Comparison of ENCODE assay signal across 24 cellular contexts in genomic region chr14:23090254-23090636, GRCh38. TPM values are rescaled to one million over a fixed set of nuclear protein-coding genes. Genes with fewer than 3 reads are reported as not detected.
"Had no signal": no experiment of that assay in that cellular context is flagged by ENCODE, and none has a peak within 500 bp of the region (broad histone marks: within the 10 kb centered on the region; RNA-seq: fewer than 3 reads in every experiment).

No MANE protein-coding gene starts in this region.

- ATAC-seq: body of pancreas, heart right ventricle had no signal

- DNase-seq: activated B cell treated with CpG ODN at 0.5 μM for 24 hours; activated CD4-positive, alpha-beta T cell treated with anti-CD3 and anti-CD28 coated beads for 48 hours; activated naive CD4-positive, alpha-beta T cell treated with anti-CD3 and anti-CD28 coated beads for 36 hours; amniotic stem cell; body of pancreas; central memory CD4-positive, alpha-beta T cell; heart right ventricle; immature natural killer cell; kidney glomerular epithelial cell; left ventricle myocardium inferior; stomach; upper lobe of left lung had no signal

- H3K27me3 Mint-ChIP-seq: activated B cell treated with CpG ODN at 0.5 μM for 24 hours had no signal

- H3K9me3 Mint-ChIP-seq: activated B cell treated with CpG ODN at 0.5 μM for 24 hours; activated naive CD4-positive, alpha-beta T cell treated with anti-CD3 and anti-CD28 coated beads for 36 hours; activated T-helper 2 cell treated with anti-CD3 and anti-CD28 coated beads, Interferon-gamma antibody, Interleukin-2, Interleukin-4, amounts not matched to agents 10 μg/mL and 5 μg/mL and 100 μg/mL, durations not matched to agents 14 hours and 24 hours and 36 hours; immature natural killer cell; T-helper 2 cell treated with Interferon-gamma antibody and Interleukin-4, amounts not matched to agents 5 μg/mL and 100 μg/mL, for 36 hours had no signal

- H3K27ac ChIP-seq: body of pancreas, esophagus muscularis mucosa, left ventricle myocardium inferior, prostate gland, right atrium auricular region, SK-N-MC, stomach had no signal

- H3K4me3 ChIP-seq: body of pancreas, esophagus muscularis mucosa, heart right ventricle, left ventricle myocardium inferior, prostate gland, right atrium auricular region, SK-N-MC, stomach, upper lobe of left lung had no signal

- H3K27me3 ChIP-seq: body of pancreas, esophagus muscularis mucosa, heart right ventricle, right atrium auricular region, stomach, upper lobe of left lung had no signal

- H3K9me3 ChIP-seq: body of pancreas, esophagus muscularis mucosa, heart right ventricle, left ventricle myocardium inferior, prostate gland, right atrium auricular region, stomach, upper lobe of left lung had no signal

- FAIRE-seq: colon, endometrium had no signal

- H3K27ac Mint-ChIP-seq: activated B cell treated with CpG ODN at 0.5 μM for 24 hours; T-helper 2 cell treated with Interferon-gamma antibody and Interleukin-4, amounts not matched to agents 5 μg/mL and 100 μg/mL, for 36 hours had no signal

- H3K4me3 Mint-ChIP-seq: activated B cell treated with CpG ODN at 0.5 μM for 24 hours; activated naive CD4-positive, alpha-beta T cell treated with anti-CD3 and anti-CD28 coated beads for 36 hours; immature natural killer cell; T-helper 2 cell treated with Interferon-gamma antibody and Interleukin-4, amounts not matched to agents 5 μg/mL and 100 μg/mL, for 36 hours had no signal

RNA-seq across cellular contexts. Expression of gene CIROP, which starts 14.5 kb away (rescaled TPM):
- total RNA-seq: activated B cell treated with CpG ODN at 0.5 μM for 24 hours; activated naive CD4-positive, alpha-beta T cell treated with anti-CD3 and anti-CD28 coated beads for 36 hours; activated T-helper 2 cell treated with anti-CD3 and anti-CD28 coated beads, Interferon-gamma antibody, Interleukin-2, Interleukin-4, amounts not matched to agents 10 μg/mL and 5 μg/mL and 100 μg/mL, durations not matched to agents 14 hours and 24 hours and 36 hours; body of pancreas; heart right ventricle; left ventricle myocardium inferior; mononuclear cell; osteocyte; prostate gland; right atrium auricular region; skeletal muscle tissue; stomach; temporal lobe; upper lobe of left lung had no signal
- polyA plus RNA-seq: heart right ventricle, immature natural killer cell, stomach had no signal

RNA-seq across cellular contexts. Expression of gene CEBPE, which starts 28.8 kb away (rescaled TPM):
- total RNA-seq: activated T-helper 2 cell treated with anti-CD3 and anti-CD28 coated beads, Interferon-gamma antibody, Interleukin-2, Interleukin-4, amounts not matched to agents 10 μg/mL and 5 μg/mL and 100 μg/mL, durations not matched to agents 14 hours and 24 hours and 36 hours; body of pancreas; left ventricle myocardium inferior; osteocyte; prostate gland; right atrium auricular region; stomach; temporal lobe had no signal
- polyA plus RNA-seq: immature natural killer cell had no signal
